In the genomic region with DNA sequence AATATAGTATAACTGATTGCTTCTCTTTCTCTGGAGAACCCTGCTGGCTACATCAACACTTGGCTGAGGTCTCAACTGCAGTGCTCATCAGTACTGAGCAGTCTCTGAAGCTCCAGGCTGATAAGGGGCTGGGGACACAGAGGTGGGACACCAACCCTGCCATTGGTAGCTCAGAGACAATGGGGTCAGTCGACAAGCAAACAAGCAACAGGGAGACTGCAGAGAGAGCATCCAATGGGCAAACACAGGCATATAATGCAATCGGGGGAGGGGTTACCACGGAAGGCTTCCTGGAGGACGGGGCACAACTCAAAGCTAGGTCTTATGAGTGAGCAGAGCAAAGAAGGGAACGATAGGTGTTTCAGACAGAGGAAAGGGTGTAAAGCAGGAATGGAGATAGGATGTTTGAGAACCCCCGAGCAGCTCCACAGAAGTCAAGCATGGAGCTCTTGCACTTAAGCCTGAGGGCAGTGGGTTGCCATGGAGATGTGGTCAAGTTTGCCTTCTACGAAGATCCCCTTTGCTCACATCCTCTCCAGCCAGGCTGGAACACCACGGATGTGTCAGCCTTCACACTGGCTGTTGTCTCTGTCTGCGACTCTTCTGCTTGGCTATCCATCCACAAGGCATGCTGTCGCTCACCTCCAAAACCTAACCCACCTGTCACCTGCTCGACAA, we compare ENCODE assay signal across 13 cellular contexts. TPM values are rescaled to one million over a fixed set of nuclear protein-coding genes. Genes with fewer than 3 reads are reported as not detected.
DNase-seq lines count a peak whose midpoint lies in the region; ATAC-seq and TF ChIP-seq lines count a peak whose summit lies in the region.
"Had no signal": no experiment of that assay in that cellular context is flagged by ENCODE, and none has a peak within 500 bp of the region (broad histone marks: within the 10 kb centered on the region; RNA-seq: fewer than 3 reads in every experiment).

No MANE protein-coding gene starts in this region.

- in situ Hi-C loops in gastrocnemius medialis (cut with MboI; ENCODE audit: low sequenced_read_pairs in 4 of 4) = loop anchor here (5.0 to 25.0 kb wide), 5 partner anchors 186 to 606 kb away; partner anchors contain the start of gene TEX53 (in 1 of the 4)

- H3K27me3 ChIP-seq in SJCRH30 = no peaks in the 10 kb centered on the region
- no peaks in the 10 kb centered on the region for H3K27me3 ChIP-seq in Peyer's patch
- H3K27me3 ChIP-seq in gastrocnemius medialis = no peaks in the 10 kb centered on the region
- H3K27me3 ChIP-seq: right atrium auricular region had no signal

- peaks cover 35% of the 10 kb centered on the region for H3K4me1 Mint-ChIP-seq in HFFc6 (ENCODE audit: low read depth)

- no peak overlapping the region for H3K4me3 Mint-ChIP-seq in HFFc6
- H3K4me3 Mint-ChIP-seq: activated CD4-positive, alpha-beta T cell treated with anti-CD3 and anti-CD28 coated beads, Interleukin-2, amount 10 ng/mL, durations not matched to agents 7 days and 5 days had no signal

- TF ChIP-seq CTCF in HFFc6 (IDR thresholded peaks at IDR 0.05) = no peak
- TF ChIP-seq CTCF in Peyer's patch (IDR thresholded peaks at IDR 0.05) = no peak
- no peak for TF ChIP-seq CTCF in gastrocnemius medialis (IDR thresholded peaks at IDR 0.05 in 4 of 5, conservative IDR thresholded peaks at IDR 0.05 in 1 of 5)

- H3K36me3 ChIP-seq in SJCRH30 (no peaks in the 10 kb centered on the region), Peyer's patch (no peaks in the 10 kb centered on the region), gastrocnemius medialis (no peaks in the 10 kb centered on the region)
- H3K36me3 ChIP-seq: right atrium auricular region had no signal

- H3K9me3 Mint-ChIP-seq in HFFc6 = no peaks in the 10 kb centered on the region
- H3K9me3 Mint-ChIP-seq: activated CD4-positive, alpha-beta T cell treated with anti-CD3 and anti-CD28 coated beads, Interleukin-2, amount 10 ng/mL, durations not matched to agents 7 days and 5 days had no signal

- DNase-seq in COLO668 (lab: John Stamatoyannopoulos, UW; ENCODE audit: unreplicated experiment) (peak; percentile 13), HFFc6 (peak; percentile 90), SJCRH30 (peak; percentile 73 to 74), foreskin melanocyte (peak; percentile 71), Peyer's patch (no peak), DMS153 treated with DMSO at 0.1 percent for 48 hours (lab: John Stamatoyannopoulos, UW; ENCODE audit: unreplicated experiment) (no peak), gastrocnemius medialis (no peak)
- DNase-seq: activated CD4-positive, alpha-beta T cell treated with anti-CD3 and anti-CD28 coated beads, Interleukin-2, amount 10 ng/mL, durations not matched to agents 7 days and 5 days; activated naive CD4-positive, alpha-beta T cell; Karpas-422; NCI-H510A treated with DMSO at 0.1 percent for 48 hours had no signal

- intact Hi-C loops in gastrocnemius medialis (cut with DNase I; ENCODE audit: low total_unique reads) = loop anchor here (10.0 kb wide), 3 partner anchors 76 to 1116 kb away; no protein-coding TSS in a partner anchor

- no peaks in the 10 kb centered on the region for H3K36me3 Mint-ChIP-seq in HFFc6 (ENCODE audit: low read depth)

- H3K27ac Mint-ChIP-seq in HFFc6 = peak overlapping the region; percentile 35
- H3K27ac Mint-ChIP-seq: activated CD4-positive, alpha-beta T cell treated with anti-CD3 and anti-CD28 coated beads, Interleukin-2, amount 10 ng/mL, durations not matched to agents 7 days and 5 days had no signal

- peaks cover 12% of the 10 kb centered on the region; the same call in 1 of the 2 replicates for H3K4me1 ChIP-seq in SJCRH30
- H3K4me1 ChIP-seq in Peyer's patch = peaks cover 0 to 3% (median 0%) of the 10 kb centered on the region in 4 donors
- H3K4me1 ChIP-seq in gastrocnemius medialis = no peaks in the 10 kb centered on the region
- H3K4me1 ChIP-seq: right atrium auricular region had no signal

- no peak overlapping the region for H3K4me3 ChIP-seq in SJCRH30
- H3K4me3 ChIP-seq in Peyer's patch = no peak overlapping the region
- H3K4me3 ChIP-seq in gastrocnemius medialis = no peak overlapping the region
- H3K4me3 ChIP-seq: right atrium auricular region had no signal

- no peaks in the 10 kb centered on the region for H3K9me3 ChIP-seq in SJCRH30 (replicated peaks)
- H3K9me3 ChIP-seq in Peyer's patch = no peaks in the 10 kb centered on the region
- H3K9me3 ChIP-seq in gastrocnemius medialis = no peaks in the 10 kb centered on the region
- H3K9me3 ChIP-seq: right atrium auricular region had no signal

- TF ChIP-seq POLR2A in Peyer's patch (IDR thresholded peaks at IDR 0.05) (no peak), gastrocnemius medialis (IDR thresholded peaks at IDR 0.05) (no peak)

- H3K27ac ChIP-seq in SJCRH30 = no peak overlapping the region
- H3K27ac ChIP-seq in Peyer's patch = no peak overlapping the region
- no peak overlapping the region for H3K27ac ChIP-seq in gastrocnemius medialis
- H3K27ac ChIP-seq: right atrium auricular region had no signal

- H3K27me3 Mint-ChIP-seq in HFFc6 (ENCODE audit: insufficient read depth) = peaks cover 3% of the 10 kb centered on the region
- H3K27me3 Mint-ChIP-seq: activated CD4-positive, alpha-beta T cell treated with anti-CD3 and anti-CD28 coated beads, Interleukin-2, amount 10 ng/mL, durations not matched to agents 7 days and 5 days had no signal

- ATAC-seq in GM21825 (IDR thresholded peaks at IDR 0.05; ENCODE audit: unreplicated experiment) (no peak), gastrocnemius medialis (no peak)

RNA-seq across cellular contexts. Expression of gene AKNA, which starts 21.5 kb away (rescaled TPM):
- total RNA-seq in HFFc6 (2021; fragmentation: NEBNext Ultra II Directional; extraction: Animal tissue kit (Norgen Biotek cat#: 25700)) = 10 to 100 TPM in 4 of 6 experiments, 1 to 10 TPM in 2; 9.3 to 13.1 (median 11.5) TPM
- 2.0 and 3.1 TPM in 2 replicates for total RNA-seq in SJCRH30 (2014; rRNA removed; shearing (Covaris generic))
- total RNA-seq in Peyer's patch (100 to 1,000 TPM in 1 of 4 donors, 10 to 100 TPM in 3; 41.7 to 174 (median 75.0) TPM), gastrocnemius medialis (1 to 10 TPM; 2.8 to 5.7 (median 3.8) TPM)

Comparison
In these comparisons a context has a peak if more than half of its experiments do, and no peak if none do; other contexts are left out.
1. DNase-seq: peak in COLO668 (single experiment), HFFc6 (single experiment), SJCRH30 (2 of 2) and foreskin melanocyte (single experiment); none in Peyer's patch (0 of 3), DMS153 treated with DMSO at 0.1 percent for 48 hours (single experiment) and gastrocnemius medialis (0 of 2).